ENCODE assay signal across 8 cellular contexts in the genomic region with DNA sequence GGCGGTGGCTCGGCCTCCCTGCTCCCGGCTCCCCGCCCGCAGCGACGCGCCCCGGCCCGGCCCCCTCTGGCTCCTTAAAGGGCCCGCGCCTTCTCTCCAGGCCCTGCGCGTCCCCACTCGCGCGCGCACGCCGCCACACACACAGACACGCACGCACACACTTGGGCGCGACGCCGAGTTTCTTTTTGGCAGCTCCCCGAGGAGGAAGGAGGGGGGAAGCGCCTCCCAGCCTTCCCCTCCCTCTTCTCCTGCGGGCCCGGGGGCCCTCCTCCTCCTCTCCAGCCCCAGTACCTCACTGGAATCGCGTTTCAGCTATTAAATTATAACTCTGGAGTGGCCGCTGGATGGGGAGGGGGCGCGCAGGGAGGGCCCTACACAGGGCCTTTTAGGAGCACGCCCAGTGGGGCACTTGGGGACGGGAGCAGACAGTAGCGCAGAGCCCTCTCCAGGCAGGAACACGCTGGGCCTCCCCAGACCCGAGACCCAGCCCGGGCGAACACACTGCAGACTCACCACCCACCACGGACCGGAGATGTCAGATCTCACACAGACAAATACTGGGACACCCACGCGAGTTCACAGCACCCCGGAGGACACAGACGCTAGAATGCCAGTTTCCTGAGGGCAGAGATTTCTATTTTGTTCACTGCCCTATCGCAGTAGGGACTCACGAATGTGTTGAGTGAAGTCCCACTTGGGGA. TPM values are rescaled to one million over a fixed set of nuclear protein-coding genes. Genes with fewer than 3 reads are reported as not detected.
DNase-seq lines count a peak whose midpoint lies in the region; ATAC-seq and TF ChIP-seq lines count a peak whose summit lies in the region.

No MANE protein-coding gene starts in this region.

- H4K20me1 ChIP-seq in IMR-90 (ENCODE audit: insufficient read depth, low read length) (peaks cover 39% of the 10 kb centered on the region), PC-9 (ENCODE audit: insufficient read depth) (peaks cover 33% of the 10 kb centered on the region)

- peak overlapping the region; percentile 80 for H2BK5ac ChIP-seq in IMR-90 (ENCODE audit: low read depth, low read length, poor library complexity, severe bottlenecking)

- peak overlapping the region; percentile 88 for H2AK5ac ChIP-seq in IMR-90 (ENCODE audit: low read depth, low read length)

- H3K9me1 ChIP-seq in IMR-90 (ENCODE audit: insufficient read depth, low read length): peaks cover 8% of the 10 kb centered on the region; the same call in 1 of the 2 replicates

- no peaks in the 10 kb centered on the region for H3K9me2 ChIP-seq in PC-9 (ENCODE audit: insufficient read depth)

- TF ChIP-seq POLR2A in IMR-90 (IDR thresholded peaks at IDR 0.05; ENCODE audit: low read depth, low read length): no peak
- TF ChIP-seq POLR2A in esophagus muscularis mucosa (IDR thresholded peaks at IDR 0.05; ENCODE audit: low read depth): no peak

- peak overlapping the region; percentile 98 for H2BK120ac ChIP-seq in IMR-90 (ENCODE audit: low read depth, low read length)

- dilution Hi-C loops in IMR-90 (cut with HindIII; ENCODE audit: low sequenced_read_pairs, unreplicated experiment): no loop called here

- H3K23ac ChIP-seq in IMR-90 (ENCODE audit: low read depth, low read length): peak overlapping the region; percentile 99

- peak overlapping the region; percentile 97; the same call in 2 of the 3 replicates for H2BK15ac ChIP-seq in IMR-90 (ENCODE audit: low read depth, low read length)

- TF ChIP-seq RAD21 in IMR-90 (IDR thresholded peaks at IDR 0.05; ENCODE audit: low read length): peak; percentile 3; the same call in 1 of the 2 replicates

- no peak for TF ChIP-seq CTCF in Caco-2 (IDR thresholded peaks at IDR 0.05; ENCODE audit: insufficient read depth in 1 of 2, low read depth in 1 of 2, low read length in 1 of 2, severe bottlenecking in 1 of 2, unreplicated experiment in 1 of 2)
- peak; percentile 22; the same call in 1 of the 2 replicates for TF ChIP-seq CTCF in IMR-90 (conservative IDR thresholded peaks at IDR 0.05; ENCODE audit: low read depth, low read length)
- TF ChIP-seq CTCF in PC-9 (conservative IDR thresholded peaks at IDR 0.05): no peak
- peak in 2 of 3 experiments; percentile 7 to 31 for TF ChIP-seq CTCF in esophagus muscularis mucosa (IDR thresholded peaks at IDR 0.05)

- H3K4ac ChIP-seq in IMR-90 (ENCODE audit: low read depth, low read length): peak overlapping the region; percentile 98

- TF ChIP-seq EP300 in esophagus muscularis mucosa (IDR thresholded peaks at IDR 0.05): peak; percentile 48

- POLR2A ChIA-PET in Caco-2 (lab: Charles Lee): no interaction called here
- POLR2A ChIA-PET in IMR-90 (lab: Charles Lee; ENCODE audit: unreplicated experiment): interaction anchor here (0.5 kb wide), 1 partner anchor 143 kb away, joined by 4 read pairs; no protein-coding TSS in a partner anchor
- POLR2A ChIA-PET in PC-9 (lab: Charles Lee; ENCODE audit: unreplicated experiment): no interaction called here

- H3K79me2 ChIP-seq in PC-9 (ENCODE audit: low read depth): peaks cover 41% of the 10 kb centered on the region

- H3K56ac ChIP-seq in IMR-90 (ENCODE audit: extremely low read depth, insufficient read depth, low read length): peak overlapping the region; percentile 67; the same call in 1 of the 2 replicates

- H3K36me3 Mint-ChIP-seq in Caco-2 (ENCODE audit: insufficient read depth, unreplicated experiment): peaks cover 6% of the 10 kb centered on the region
- H3K36me3 Mint-ChIP-seq in activated T-cell treated with anti-CD3 and anti-CD28 coated beads, Interleukin-2, amount 50 U/mL, for 72 hours (ENCODE audit: insufficient read depth in 2 of 2): no peaks in the 10 kb centered on the region

- H3F3A ChIP-seq in PC-9 (ENCODE audit: insufficient read depth, low read depth): no peaks in the 10 kb centered on the region; the same call in 1 of the 2 replicates

- DNase-seq in Caco-2: peak; percentile 79 to 84
- DNase-seq in IMR-90: peak; percentile 94
- peak in 1 of 2 experiments; percentile 75 for DNase-seq in PC-9
- peak; percentile 81 to 82 for DNase-seq in activated T-cell treated with anti-CD3 and anti-CD28 coated beads, Interleukin-2, amount 50 U/mL, for 72 hours
- peak; percentile 98 for DNase-seq in esophagus muscularis mucosa (ENCODE audit: extremely low spot score)
- DNase-seq in myocyte (ENCODE audit: low read depth): peak; percentile 94
- DNase-seq in stimulated activated CD8-positive, alpha-beta memory T cell treated with anti-CD3 and anti-CD28 coated beads, Interleukin-7, amount 100 ng/mL, for 4 hours (ENCODE audit: low read depth in 2 of 2): peak; percentile 62 to 82

- no peaks in the 10 kb centered on the region for H3K36me3 ChIP-seq in Caco-2 (ENCODE audit: control insufficient read depth, insufficient read depth, low read length)
- no peaks in the 10 kb centered on the region for H3K36me3 ChIP-seq in IMR-90 (ENCODE audit: control insufficient read depth, insufficient read depth, low read length)
- H3K36me3 ChIP-seq in PC-9 (ENCODE audit: low read depth): no peaks in the 10 kb centered on the region
- H3K36me3 ChIP-seq in esophagus muscularis mucosa: no peaks in the 10 kb centered on the region

- peak overlapping the region; percentile 72 for H3K27ac Mint-ChIP-seq in Caco-2 (ENCODE audit: unreplicated experiment)
- no peak overlapping the region for H3K27ac Mint-ChIP-seq in activated T-cell treated with anti-CD3 and anti-CD28 coated beads, Interleukin-2, amount 50 U/mL, for 72 hours

- H3K18ac ChIP-seq in IMR-90 (ENCODE audit: low read depth, low read length): peak overlapping the region; percentile 81

- H3K4me3 ChIP-seq in Caco-2 (ENCODE audit: low read depth, low read length): peak overlapping the region; percentile 57
- H3K4me3 ChIP-seq in IMR-90 (ENCODE audit: insufficient read depth, low read depth, low read length): peak overlapping the region; percentile 0
- peak overlapping the region; percentile 56 for H3K4me3 ChIP-seq in PC-9
- H3K4me3 ChIP-seq in esophagus muscularis mucosa: peak overlapping the region; percentile 79 to 96 (median 88)

- H3K9ac ChIP-seq in IMR-90 (ENCODE audit: low read depth, low read length): peak overlapping the region; percentile 62

- peak; percentile 45 for ATAC-seq in GM21515 (IDR thresholded peaks at IDR 0.05; ENCODE audit: unreplicated experiment)
- peak; percentile 83 for ATAC-seq in IMR-90 (ENCODE audit: low read depth)
- ATAC-seq in activated T-cell treated with anti-CD3 and anti-CD28 coated beads, Interleukin-2, amount 50 U/mL, for 72 hours (replicated peaks in 1 of 2): peak; percentile 80 to 81

- CTCF ChIA-PET in Caco-2 (lab: Charles Lee) (interaction anchor here (0.9 to 1.0 kb wide), 2 partner anchors 61 to 115 kb away, joined by 3 read pairs; no protein-coding TSS in a partner anchor), IMR-90 (lab: Yijun Ruan, JAX) (interaction anchor here (0.7 kb wide), 1 partner anchor 338 kb away, joined by 4 read pairs; no protein-coding TSS in a partner anchor), PC-9 (lab: Charles Lee) (no interaction called here)

- BruUV-seq in Caco-2 (replicated peaks; lab: Mats Ljungman, UMichigan) (TSS peak; percentile 47), IMR-90 (replicated peaks; lab: Mats Ljungman, UMichigan) (no TSS peak), PC-9 (replicated peaks; lab: Mats Ljungman, UMichigan) (no TSS peak)

- H3K79me1 ChIP-seq in IMR-90 (ENCODE audit: low read depth in 1 of 2, low read length in 2 of 2): peaks cover 11 to 31% of the 10 kb centered on the region in 2 experiments

- H3K27me3 Mint-ChIP-seq in Caco-2 (ENCODE audit: insufficient read depth, unreplicated experiment): no peaks in the 10 kb centered on the region
- no peaks in the 10 kb centered on the region for H3K27me3 Mint-ChIP-seq in activated T-cell treated with anti-CD3 and anti-CD28 coated beads, Interleukin-2, amount 50 U/mL, for 72 hours (ENCODE audit: low read depth)

- peak overlapping the region; percentile 94 for H3K14ac ChIP-seq in IMR-90 (replicated peaks; ENCODE audit: low read depth, low read length)

- H4K91ac ChIP-seq in IMR-90 (ENCODE audit: insufficient read depth, low read depth, low read length): peak overlapping the region; percentile 94

- H2AK9ac ChIP-seq in IMR-90 (replicated peaks; ENCODE audit: low read depth, low read length, poor library complexity): peak overlapping the region; percentile 96

- H3K4me2 ChIP-seq in IMR-90 (ENCODE audit: low read depth, low read length) (peak overlapping the region; percentile 43), PC-9 (peak overlapping the region; percentile 92)

- H4K8ac ChIP-seq in IMR-90 (ENCODE audit: low read depth in 2 of 2, low read length in 2 of 2): peak overlapping the region; percentile 79 to 98

- no peaks in the 10 kb centered on the region for H3K9me3 ChIP-seq in Caco-2
- H3K9me3 ChIP-seq in IMR-90 (ENCODE audit: control insufficient read depth, insufficient read depth, low read length): no peaks in the 10 kb centered on the region
- H3K9me3 ChIP-seq in PC-9 (ENCODE audit: insufficient read depth, low read depth): no peaks in the 10 kb centered on the region
- no peaks in the 10 kb centered on the region for H3K9me3 ChIP-seq in esophagus muscularis mucosa

- H2BK20ac ChIP-seq in IMR-90 (ENCODE audit: low read depth, low read length): peak overlapping the region; percentile 92

- H3K4me1 Mint-ChIP-seq in Caco-2 (ENCODE audit: low read depth, unreplicated experiment): no peaks in the 10 kb centered on the region
- H3K4me1 Mint-ChIP-seq in activated T-cell treated with anti-CD3 and anti-CD28 coated beads, Interleukin-2, amount 50 U/mL, for 72 hours (ENCODE audit: low read depth): peaks cover 37% of the 10 kb centered on the region

- H3K4me1 ChIP-seq in Caco-2 (peaks cover 6% of the 10 kb centered on the region), IMR-90 (ENCODE audit: control insufficient read depth, insufficient read depth, low read length) (peaks cover 23% of the 10 kb centered on the region), PC-9 (replicated peaks; ENCODE audit: insufficient read depth) (peaks cover 10% of the 10 kb centered on the region), esophagus muscularis mucosa (peaks cover 48 to 59% (median 53%) of the 10 kb centered on the region in 4 donors)

- in situ Hi-C loops in IMR-90 (cut with MboI; ENCODE audit: low sequenced_read_pairs): loop anchor here (5.0 to 10.0 kb wide), 2 partner anchors 183 to 199 kb away; no protein-coding TSS in a partner anchor

- H3K27ac ChIP-seq in IMR-90 (ENCODE audit: insufficient read depth, low read length) (peak overlapping the region; percentile 89), PC-9 (no peak overlapping the region), esophagus muscularis mucosa (replicated peaks in 1 of 4) (peak overlapping the region; percentile 92 to 99 (median 95))

- intact Hi-C loops in Caco-2 (cut with micrococcal nuclease; ENCODE audit: unreplicated experiment) (loop anchor here (1.0 to 5.0 kb wide), 4 partner anchors 41 to 199 kb away; no protein-coding TSS in a partner anchor), IMR-90 (cut with micrococcal nuclease) (loop anchor here (1.0 to 5.0 kb wide), 8 partner anchors 49 to 199 kb away; no protein-coding TSS in a partner anchor), PC-9 (cut with micrococcal nuclease; ENCODE audit: unreplicated experiment) (loop anchor here (1.0 to 5.0 kb wide), 8 partner anchors 55 to 199 kb away; no protein-coding TSS in a partner anchor), esophagus muscularis mucosa (cut with DNase I) (loop anchor here (1.0 kb wide), 1 partner anchor 199 kb away; no protein-coding TSS in a partner anchor)

- peak overlapping the region; percentile 89 for H2AFZ ChIP-seq in IMR-90 (replicated peaks; ENCODE audit: low read length, poor library complexity)
- H2AFZ ChIP-seq in PC-9: peak overlapping the region; percentile 60; the same call in 1 of the 2 replicates

- H3K9me3 Mint-ChIP-seq in Caco-2 (ENCODE audit: unreplicated experiment): no peaks in the 10 kb centered on the region
- H3K9me3 Mint-ChIP-seq in activated T-cell treated with anti-CD3 and anti-CD28 coated beads, Interleukin-2, amount 50 U/mL, for 72 hours: no peaks in the 10 kb centered on the region

- WGBS in IMR-90 (ENCODE audit: extremely low coverage in 2 of 2, insufficient read length in 1 of 2), 2 experiments: 3% methylated on average over 6 of the region's 50 CpGs; no CpG with 5 or more reads in 1 of the 2 experiments
- 0% methylated on average over 22 of the region's 50 CpGs for WGBS in esophagus muscularis mucosa

- peak overlapping the region; percentile 77 for H3K4me3 Mint-ChIP-seq in Caco-2 (ENCODE audit: unreplicated experiment)
- peak overlapping the region; percentile 79 to 89 for H3K4me3 Mint-ChIP-seq in activated T-cell treated with anti-CD3 and anti-CD28 coated beads, Interleukin-2, amount 50 U/mL, for 72 hours

- peak overlapping the region; percentile 63 for H4K5ac ChIP-seq in IMR-90 (ENCODE audit: low read depth, low read length)

- H3K27me3 ChIP-seq in Caco-2 (replicated peaks; ENCODE audit: control insufficient read depth, insufficient read depth, low read length) (no peaks in the 10 kb centered on the region), IMR-90 (ENCODE audit: control insufficient read depth, insufficient read depth, low read length) (no peaks in the 10 kb centered on the region), PC-9 (ENCODE audit: insufficient read depth, low read depth) (no peaks in the 10 kb centered on the region), esophagus muscularis mucosa (no peaks in the 10 kb centered on the region)

RNA-seq across cellular contexts. Expression of gene NCOR2, which starts 0.4 kb away (rescaled TPM):
- total RNA-seq in Caco-2 (2022): 243 and 250 TPM in 2 replicates
- 12.9 and 15.3 TPM in 2 replicates for total RNA-seq in IMR-90 (2012; rRNA removed)
- polyA plus RNA-seq in IMR-90 (2012; rRNA removed): 40.8 and 50.2 TPM in 2 replicates
- 55.0 and 56.1 TPM in 2 replicates for polyA plus RNA-seq in IMR-90 (2012; cell fraction: cytosol; rRNA removed)
- 151 and 276 TPM in 2 replicates for polyA plus RNA-seq in IMR-90 (2012; cell fraction: nucleus; rRNA removed; ENCODE audit: low replicate concordance)
- 319 and 368 TPM in 2 replicates for total RNA-seq in PC-9 (2021)
- total RNA-seq in activated T-cell treated with anti-CD3 and anti-CD28 coated beads, Interleukin-2, amount 50 U/mL, for 72 hours: 100 to 1,000 TPM; 125 to 142 TPM
- 100 to 1,000 TPM; 107 to 188 (median 131) TPM for total RNA-seq in esophagus muscularis mucosa
- total RNA-seq in myocyte: 61.4 and 98.9 TPM in 2 replicates
- 165 TPM for polyA plus RNA-seq in myocyte (2012)

Comparison
In these comparisons a context has a peak if more than half of its experiments do, and no peak if none do; other contexts are left out.
1. H3K4me3 ChIP-seq: peak in every context shown above with its lines; median percentile 88 in esophagus muscularis mucosa; 57 in Caco-2; 56 in PC-9; 0 in IMR-90.
2. CTCF ChIP-seq: peak in IMR-90 (single experiment) and esophagus muscularis mucosa (2 of 3); none in Caco-2 (0 of 2) and PC-9 (single experiment).
3. Peak in every context shown above with its lines, with median percentiles within 50 percentile points of each other: ATAC-seq.